In genomic region chr7:148883233-148884048, GRCh38 we compare ENCODE assay signal across 8 cellular contexts. TPM values are rescaled to one million over a fixed set of nuclear protein-coding genes. Genes with fewer than 3 reads are reported as not detected.
A peak's percentile ranks its signal among the peaks of the same experiment; 100 is the strongest.
DNase-seq lines count a peak whose midpoint lies in the region; ATAC-seq and TF ChIP-seq lines count a peak whose summit lies in the region.

No MANE protein-coding gene starts in this region.

- peaks cover 15% of the 10 kb centered on the region for H3F3A ChIP-seq in SU-DHL-6 (ENCODE audit: insufficient read depth)

- TF ChIP-seq CTCF in AG10803 (conservative IDR thresholded peaks at IDR 0.05; ENCODE audit: low read length) = no peak
- no peak for TF ChIP-seq CTCF in SU-DHL-6 (IDR thresholded peaks at IDR 0.05; ENCODE audit: insufficient read depth, low read length, poor library complexity, severe bottlenecking)

- H3K4me2 ChIP-seq in SU-DHL-6 (ENCODE audit: low read depth, low read length, poor library complexity, severe bottlenecking) = peak overlapping the region; percentile 94

- peak overlapping the region; percentile 83 for H3K27ac ChIP-seq in SU-DHL-6 (ENCODE audit: low read depth, low read length)

- H3K4me3 ChIP-seq in AG10803 (ENCODE audit: low read length) (peak overlapping the region; percentile 80), SU-DHL-6 (ENCODE audit: insufficient read depth, low read length, poor library complexity, severe bottlenecking) (peak overlapping the region; percentile 71)

- H3K36me3 ChIP-seq in SU-DHL-6 (ENCODE audit: low read length) = no peaks in the 10 kb centered on the region

- H3K27me3 ChIP-seq in SU-DHL-6 (ENCODE audit: low read length) = no peaks in the 10 kb centered on the region

- peaks cover 53% of the 10 kb centered on the region for H3K79me2 ChIP-seq in SU-DHL-6 (ENCODE audit: insufficient read depth, low read length)

- H3K9me3 ChIP-seq in SU-DHL-6 (ENCODE audit: insufficient read depth, low read length) = no peaks in the 10 kb centered on the region

- peak overlapping the region; percentile 99 for H3K9ac ChIP-seq in SU-DHL-6 (ENCODE audit: low read length)

- ATAC-seq in GM19025 (IDR thresholded peaks at IDR 0.05; ENCODE audit: low read depth, unreplicated experiment) (peak; percentile 24), HG03280 (IDR thresholded peaks at IDR 0.05; ENCODE audit: unreplicated experiment) (peak; percentile 24), sciatic nerve (peak; percentile 23)

- intact Hi-C loops in sciatic nerve (cut with DNase I) = loop anchor here (10.0 kb wide), 1 partner anchor 81 kb away; no protein-coding TSS in a partner anchor

- DNase-seq in AG10803 (ENCODE audit: low read depth) (no peak), amygdala (lab: John Stamatoyannopoulos, UW) (peak in 29 of 56 donors; percentile 7 to 62 (median 32)), hypothalamus (lab: John Stamatoyannopoulos, UW) (peak in 29 of 51 donors; percentile 9 to 52 (median 32)), sciatic nerve (ENCODE audit: low spot score) (peak; percentile 71), KG1 (lab: John Stamatoyannopoulos, UW) (no peak)

- H2AFZ ChIP-seq in SU-DHL-6 (ENCODE audit: low read depth, low read length, severe bottlenecking) = peak overlapping the region; percentile 46

- no peaks in the 10 kb centered on the region for H3K9me2 ChIP-seq in SU-DHL-6 (replicated peaks; ENCODE audit: insufficient read depth, low read length)

- peaks cover 30% of the 10 kb centered on the region for H4K20me1 ChIP-seq in SU-DHL-6 (ENCODE audit: low read depth, low read length)

RNA-seq across cellular contexts. Expression of gene EZH2, which starts 0.7 kb away (rescaled TPM):
- total RNA-seq in sciatic nerve = 4.4 TPM

Comparison
In these comparisons a context has a peak if more than half of its experiments do, and no peak if none do; other contexts are left out.
1. DNase-seq: peak in amygdala (29 of 56), hypothalamus (29 of 51) and sciatic nerve (single experiment); none in AG10803 (single experiment) and KG1 (single experiment).
2. Peak in every context shown above with its lines, with median percentiles within 50 percentile points of each other: ATAC-seq.